10 cellular contexts compared by ENCODE assay signal in the genomic region with DNA sequence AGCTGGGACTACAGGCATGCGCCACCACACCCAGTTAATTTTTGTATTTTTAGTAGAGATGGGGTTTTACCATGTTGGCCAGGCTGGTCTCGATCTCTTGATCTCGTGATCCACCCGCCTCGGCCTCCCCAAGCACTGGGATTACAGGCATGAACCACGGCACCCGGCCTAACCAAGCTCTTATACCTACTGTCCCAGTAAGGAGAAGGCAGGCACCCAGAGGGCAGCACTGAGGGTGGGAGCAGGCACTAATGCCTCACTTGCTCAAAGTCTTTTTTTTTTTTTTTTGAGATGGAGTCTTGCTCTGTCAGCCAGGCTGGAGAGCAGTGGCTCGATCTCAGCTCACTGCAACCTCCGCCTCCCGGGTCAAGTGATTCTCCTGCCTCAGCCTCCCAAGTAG. TPM values are rescaled to one million over a fixed set of nuclear protein-coding genes. Genes with fewer than 3 reads are reported as not detected.
DNase-seq lines count a peak whose midpoint lies in the region; ATAC-seq and TF ChIP-seq lines count a peak whose summit lies in the region.
"Not testable (repeated sequence)": the region's sequence is repeated elsewhere in the genome, so short reads cannot be mapped to it uniquely, and the experiment has no call there.
"Had no signal": no experiment of that assay in that cellular context is flagged by ENCODE, and none has a peak within 500 bp of the region (broad histone marks: within the 10 kb centered on the region; RNA-seq: fewer than 3 reads in every experiment).

No MANE protein-coding gene starts in this region.

- H3K36me3 ChIP-seq in endodermal cell (ENCODE audit: control insufficient read depth, insufficient read depth, low read length); prostate gland; thyroid gland: not testable (repeated sequence)
- peaks cover 25% of the 10 kb centered on the region for H3K36me3 ChIP-seq in muscle layer of colon (ENCODE audit: insufficient read depth, low read length)

- not testable (repeated sequence) for H3K14ac ChIP-seq in H9 (ENCODE audit: insufficient read depth, low read length)

- ATAC-seq in WTC11; stimulated activated naive B cell treated with anti-CD40 and anti-IgM and Interleukin-4, amounts not matched to agents 10 μg/mL and 1 μg/mL and 100 μg/mL, for 72 hours (replicated peaks): not testable (repeated sequence)

- H3K9me3 Mint-ChIP-seq in H9; WTC11; endodermal cell; stimulated activated naive B cell treated with anti-CD40 and anti-IgM and Interleukin-4, amounts not matched to agents 10 μg/mL and 1 μg/mL and 100 μg/mL, for 72 hours: not testable (repeated sequence)

- POLR2A ChIA-PET in WTC11 (lab: Charles Lee), result interaction anchor here (0.7 to 2.6 kb wide), 3 partner anchors 42 to 62 kb away, joined by 3 to 14 read pairs (median 3); a partner anchor contains a TSS

- intact Hi-C loops in prostate gland (cut with DNase I); thyroid gland (cut with DNase I): not testable (repeated sequence)

- CTCF ChIA-PET in WTC11 (lab: Charles Lee), result interaction anchor here (0.6 to 1.2 kb wide), 9 partner anchors 9 to 214 kb away, joined by 3 to 12 read pairs (median 4); no protein-coding TSS in a partner anchor

- WGBS in H9 (ENCODE audit: extremely low coverage, insufficient read length, low lambda C conversion rate), result no CpG with 5 or more reads among the region's 10 CpGs
- WGBS in endodermal cell (ENCODE audit: insufficient coverage in 1 of 2, insufficient read length in 1 of 2), 2 experiments, result 91 to 94% methylated on average over 6 to 9 of the region's 10 CpGs
- 85% methylated on average over 10 of the region's 10 CpGs for WGBS in prostate gland
- 95 to 97% methylated on average over 10 of the region's 10 CpGs for WGBS in thyroid gland, 2 donors

- not testable (repeated sequence) for H3K4me2 ChIP-seq in H9 (ENCODE audit: insufficient read depth, insufficient read length, low read length)

- not testable (repeated sequence) for H3K23ac ChIP-seq in H9 (ENCODE audit: insufficient read length, low read depth, low read length)

- H3K4me3 Mint-ChIP-seq in H9; endodermal cell; stimulated activated naive B cell treated with anti-CD40 and anti-IgM and Interleukin-4, amounts not matched to agents 10 μg/mL and 1 μg/mL and 100 μg/mL, for 72 hours: not testable (repeated sequence)
- peak overlapping the region; percentile 12; the same call in 1 of the 2 replicates for H3K4me3 Mint-ChIP-seq in WTC11

- not testable (repeated sequence) for H3K36me3 Mint-ChIP-seq in H9 (ENCODE audit: insufficient read depth in 1 of 3, low read depth in 3 of 3); WTC11; endodermal cell (ENCODE audit: low read depth); stimulated activated naive B cell treated with anti-CD40 and anti-IgM and Interleukin-4, amounts not matched to agents 10 μg/mL and 1 μg/mL and 100 μg/mL, for 72 hours

- DNase-seq in H9 (peak; percentile 53), WTC11 (ENCODE audit: low spot score) (peak; percentile 19), endodermal cell (peak; percentile 77)
- not testable (repeated sequence) for DNase-seq in prostate gland (ENCODE audit: low spot score); stimulated activated naive B cell treated with anti-CD40 and anti-IgM and Interleukin-4, amounts not matched to agents 10 μg/mL and 1 μg/mL and 100 μg/mL, for 72 hours; thyroid gland

- not testable (repeated sequence) for H2BK15ac ChIP-seq in H9 (ENCODE audit: low read depth, low read length)

- H3K9ac ChIP-seq in H9 (ENCODE audit: extremely low read depth, insufficient read length, low read length); endodermal cell (ENCODE audit: extremely low read depth, low read length, poor library complexity, severe bottlenecking); muscle layer of colon (ENCODE audit: low read length): not testable (repeated sequence)

- H3K18ac ChIP-seq in H9 (ENCODE audit: insufficient read length, low read depth, low read length), result not testable (repeated sequence)

- not testable (repeated sequence) for H3K56ac ChIP-seq in H9 (ENCODE audit: insufficient read length, low read depth, low read length)

- H3K4me1 Mint-ChIP-seq in H9 (peaks cover 12 to 31% of the 10 kb centered on the region in 2 experiments), WTC11 (peaks cover 23% of the 10 kb centered on the region), endodermal cell (peaks cover 25% of the 10 kb centered on the region)
- H3K4me1 Mint-ChIP-seq in stimulated activated naive B cell treated with anti-CD40 and anti-IgM and Interleukin-4, amounts not matched to agents 10 μg/mL and 1 μg/mL and 100 μg/mL, for 72 hours, result not testable (repeated sequence)

- H3K23me2 ChIP-seq in H9 (ENCODE audit: insufficient read length, low read depth, low read length, poor library complexity, severe bottlenecking), result not testable (repeated sequence)

- H4K5ac ChIP-seq in H9 (ENCODE audit: insufficient read length, low read depth, low read length), result not testable (repeated sequence)

- not testable (repeated sequence) for H3K4me3 ChIP-seq in endodermal cell (ENCODE audit: low read length); muscle layer of colon (ENCODE audit: low read depth in 1 of 2, low read length in 2 of 2); prostate gland; thyroid gland (replicated peaks in 1 of 3)

- not testable (repeated sequence) for H2BK20ac ChIP-seq in H9 (ENCODE audit: low read depth, low read length, poor library complexity, severe bottlenecking)

- H4K91ac ChIP-seq in H9 (ENCODE audit: insufficient read length, low read depth, low read length), result not testable (repeated sequence)

- not testable (repeated sequence) for H3K27ac Mint-ChIP-seq in H9, WTC11, endodermal cell
- H3K27ac Mint-ChIP-seq in stimulated activated naive B cell treated with anti-CD40 and anti-IgM and Interleukin-4, amounts not matched to agents 10 μg/mL and 1 μg/mL and 100 μg/mL, for 72 hours, result peak overlapping the region; percentile 22

- H2AFZ ChIP-seq in H9 (ENCODE audit: low read length), result not testable (repeated sequence)

- H3K27me3 Mint-ChIP-seq in H9 (ENCODE audit: low read depth); WTC11 (ENCODE audit: low read depth); endodermal cell (ENCODE audit: insufficient read depth): not testable (repeated sequence)
- H3K27me3 Mint-ChIP-seq in stimulated activated naive B cell treated with anti-CD40 and anti-IgM and Interleukin-4, amounts not matched to agents 10 μg/mL and 1 μg/mL and 100 μg/mL, for 72 hours, result peaks cover 35 to 46% of the 10 kb centered on the region in 2 donors

- H4K20me1 ChIP-seq in H9 (ENCODE audit: control insufficient read depth, insufficient read depth, insufficient read length), result not testable (repeated sequence)

- not testable (repeated sequence) for H3K79me2 ChIP-seq in H9 (ENCODE audit: insufficient read depth, low read length)

- not testable (repeated sequence) for H3K4ac ChIP-seq in H9 (ENCODE audit: low read depth, low read length)

- not testable (repeated sequence) for H3K27ac ChIP-seq in H9 (ENCODE audit: insufficient read length, low read depth, low read length); endodermal cell (ENCODE audit: low read depth, low read length)
- H3K27ac ChIP-seq in muscle layer of colon (ENCODE audit: low read depth, low read length), result peak overlapping the region; percentile 64
- H3K27ac ChIP-seq in prostate gland, result peak overlapping the region; percentile 33 to 52
- H3K27ac ChIP-seq in thyroid gland, result peak overlapping the region in 2 of 3 donors; percentile 84 to 87

- H2BK120ac ChIP-seq in H9 (ENCODE audit: low read depth, low read length, poor library complexity, severe bottlenecking), result not testable (repeated sequence)

- H2BK5ac ChIP-seq in H9 (ENCODE audit: insufficient read length, low read length), result not testable (repeated sequence)

- H4K8ac ChIP-seq in H9 (replicated peaks; ENCODE audit: insufficient read length, low read depth, low read length), result not testable (repeated sequence)

- H3K4me1 ChIP-seq in H9 (ENCODE audit: insufficient read depth, low read length); endodermal cell (ENCODE audit: control insufficient read depth, insufficient read depth, low read length); prostate gland (replicated peaks): not testable (repeated sequence)
- H3K4me1 ChIP-seq in muscle layer of colon (ENCODE audit: insufficient read depth, low read length) (peaks cover 27% of the 10 kb centered on the region), thyroid gland (peaks cover 29 to 30% of the 10 kb centered on the region in 2 donors)

- H3K79me1 ChIP-seq in H9 (ENCODE audit: insufficient read depth, low read depth, low read length, poor library complexity, severe bottlenecking), result not testable (repeated sequence)

- TF ChIP-seq CTCF in H9 (conservative IDR thresholded peaks at IDR 0.05) (0 out of 3 replicates have a peak, but pooled peaks have one; percentile 21), endodermal cell (conservative IDR thresholded peaks at IDR 0.05) (peak; percentile 51)
- TF ChIP-seq CTCF in WTC11 (IDR thresholded peaks at IDR 0.05); prostate gland (IDR thresholded peaks at IDR 0.05); thyroid gland (IDR thresholded peaks at IDR 0.05): not testable (repeated sequence)

- H3T11ph ChIP-seq in H9 (ENCODE audit: low read length), result not testable (repeated sequence)

- not testable (repeated sequence) for H2BK12ac ChIP-seq in H9 (ENCODE audit: insufficient read length, low read depth, low read length)

- not testable (repeated sequence) for TF ChIP-seq POLR2A in prostate gland (IDR thresholded peaks at IDR 0.05); thyroid gland (IDR thresholded peaks at IDR 0.05)

- not testable (repeated sequence) for H3K9me3 ChIP-seq in H9 (ENCODE audit: control insufficient read depth, low read depth, low read length); endodermal cell (ENCODE audit: control insufficient read depth, low read length); muscle layer of colon (ENCODE audit: low read length); prostate gland; thyroid gland

- not testable (repeated sequence) for H2AK5ac ChIP-seq in H9 (ENCODE audit: insufficient read length, low read length)

- H3K27me3 ChIP-seq in H9 (ENCODE audit: insufficient read depth, low read length); endodermal cell (ENCODE audit: control insufficient read depth, insufficient read depth, low read length, poor library complexity, severe bottlenecking); muscle layer of colon (ENCODE audit: control insufficient read depth in 1 of 2, insufficient read depth in 2 of 2, low read length in 2 of 2); prostate gland (replicated peaks; ENCODE audit: insufficient read depth); thyroid gland: not testable (repeated sequence)

RNA-seq across cellular contexts. Expression of a gene that starts 6.0 kb away (rescaled TPM):
- total RNA-seq in H9 (2021) (0.31 and 0.44 TPM in 2 replicates), WTC11 (2021) (1.5 to 1.9 TPM (median 1.6 TPM) in 3 replicates), endodermal cell (under 1 TPM; 0.31 to 0.60 TPM), prostate gland (100 to 1,000 TPM; 112 to 190 TPM), thyroid gland (10 to 100 TPM; 30.6 to 50.0 (median 35.9) TPM)
- 1.5 TPM for polyA plus RNA-seq in endodermal cell (2013, experiment 1 of 2)
- polyA plus RNA-seq in endodermal cell (2013, experiment 2 of 2), result 1.6 TPM
- total RNA-seq: A673; CD8-positive, alpha-beta T cell had no signal
- polyA plus RNA-seq: CD14-positive monocyte had no signal

RNA-seq across cellular contexts. Expression of a gene that starts 15.0 kb away (rescaled TPM):
- total RNA-seq in H9 (2021), result 60.3 and 60.9 TPM in 2 replicates
- 50.3 to 56.1 TPM (median 51.2 TPM) in 3 replicates for total RNA-seq in WTC11 (2021)
- 10 to 100 TPM; 41.7 to 47.4 TPM for total RNA-seq in endodermal cell
- 47.7 TPM for polyA plus RNA-seq in endodermal cell (2013, experiment 1 of 2)
- 46.4 TPM for polyA plus RNA-seq in endodermal cell (2013, experiment 2 of 2)
- total RNA-seq in prostate gland, result 10 to 100 TPM; 22.0 to 29.3 TPM
- 10 to 100 TPM; 34.7 to 46.8 (median 40.1) TPM for total RNA-seq in thyroid gland

RNA-seq across cellular contexts. Expression of a gene that starts 42.1 kb away (rescaled TPM):
- total RNA-seq in H9 (2021) (49.2 and 49.9 TPM in 2 replicates), WTC11 (2021) (57.4 to 61.6 TPM (median 59.2 TPM) in 3 replicates), endodermal cell (10 to 100 TPM; 46.6 to 73.5 TPM), prostate gland (100 to 1,000 TPM in 1 of 2 donors, 10 to 100 TPM in 1; 70.4 to 104 TPM), thyroid gland (10 to 100 TPM; 61.4 to 98.1 (median 85.7) TPM)
- 46.5 TPM for polyA plus RNA-seq in endodermal cell (2013, experiment 1 of 2)
- 49.5 TPM for polyA plus RNA-seq in endodermal cell (2013, experiment 2 of 2)

RNA-seq across cellular contexts. Expression of a gene that starts 51.6 kb away (rescaled TPM):
- 6.3 and 8.1 TPM in 2 replicates for total RNA-seq in H9 (2021)
- 6.3 to 9.9 TPM (median 8.1 TPM) in 3 replicates for total RNA-seq in WTC11 (2021)
- total RNA-seq in endodermal cell, result 1 to 10 TPM; 5.8 to 7.3 TPM
- 12.7 TPM for polyA plus RNA-seq in endodermal cell (2013, experiment 1 of 2)
- 11.1 TPM for polyA plus RNA-seq in endodermal cell (2013, experiment 2 of 2)
- total RNA-seq in prostate gland, result 10 to 100 TPM; 24.5 to 61.9 TPM
- 10 to 100 TPM; 28.8 to 60.3 (median 50.3) TPM for total RNA-seq in thyroid gland
- total RNA-seq: CD8-positive, alpha-beta T cell had no signal

Comparison
In these comparisons a context has a peak if more than half of its experiments do, and no peak if none do; other contexts are left out.
1. RNA of a gene that starts 6.0 kb away (total RNA-seq): 112 to 190 TPM in prostate gland and 30.6 to 50.0 TPM in thyroid gland; 1.5 to 1.9 TPM in WTC11, 0.31 to 0.60 TPM in endodermal cell and 0.31 to 0.44 TPM in H9; every median in the first group is over 10 times any median in the second.